ENCODE assay signal across 9 cellular contexts in genomic region chr22:46578251-46578823, GRCh38. TPM values are rescaled to one million over a fixed set of nuclear protein-coding genes. Genes with fewer than 3 reads are reported as not detected.
DNase-seq lines count a peak whose midpoint lies in the region; ATAC-seq and TF ChIP-seq lines count a peak whose summit lies in the region.
"Had no signal": no experiment of that assay in that cellular context is flagged by ENCODE, and none has a peak within 500 bp of the region (broad histone marks: within the 10 kb centered on the region; RNA-seq: fewer than 3 reads in every experiment).

No MANE protein-coding gene starts in this region.

- peaks cover 11% of the 10 kb centered on the region; the same call in 1 of the 2 replicates for H3K4me1 ChIP-seq in GM23338 (ENCODE audit: insufficient read depth)
- H3K4me1 ChIP-seq in heart right ventricle = peaks cover 36 to 83% (median 75%) of the 10 kb centered on the region in 9 donors

- H3K27ac Mint-ChIP-seq in GM23338 = no peak overlapping the region
- no peak overlapping the region for H3K27ac Mint-ChIP-seq in activated CD4-positive, alpha-beta memory T cell treated with anti-CD3 and anti-CD28 coated beads, Interleukin-2, amount 10 ng/mL, durations not matched to agents 7 days and 5 days

- ATAC-seq in GM23338 (no peak), heart right ventricle (peak in 3 of 8 donors; percentile 9 to 34 (median 25))

- no peaks in the 10 kb centered on the region for H3K36me3 ChIP-seq in GM23338 (ENCODE audit: insufficient read depth)
- no peaks in the 10 kb centered on the region for H3K36me3 ChIP-seq in heart right ventricle

- 0 out of 2 replicates have a peak, but pooled peaks cover 4% of the 10 kb centered on the region for H4K20me1 ChIP-seq in GM23338 (replicated peaks; ENCODE audit: insufficient read depth)

- H3K79me2 ChIP-seq in GM23338 (replicated peaks; ENCODE audit: insufficient read depth) = peaks cover 33% of the 10 kb centered on the region

- WGBS in heart right ventricle, 2 donors = 36 to 37% methylated on average over 9 of the region's 9 CpGs

- no peaks in the 10 kb centered on the region for H3F3A ChIP-seq in GM23338 (replicated peaks; ENCODE audit: low read depth)

- TF ChIP-seq CTCF in GM23338 (conservative IDR thresholded peaks at IDR 0.05; ENCODE audit: low read depth in 2 of 2) (no peak), heart right ventricle (IDR thresholded peaks at IDR 0.05) (no peak)

- H2AFZ ChIP-seq in GM23338 = no peak overlapping the region

- H3K9me3 Mint-ChIP-seq in GM23338 = no peaks in the 10 kb centered on the region
- H3K9me3 Mint-ChIP-seq in activated CD4-positive, alpha-beta memory T cell treated with anti-CD3 and anti-CD28 coated beads, Interleukin-2, amount 10 ng/mL, durations not matched to agents 7 days and 5 days = no peaks in the 10 kb centered on the region

- POLR2A ChIA-PET in activated CD4-positive, alpha-beta memory T cell treated with anti-CD3 and anti-CD28 coated beads, Interleukin-2, amount 10 ng/mL, durations not matched to agents 7 days and 5 days (lab: Charles Lee) = interaction anchor here (0.8 to 2.2 kb wide), 3 partner anchors 10 to 71 kb away, joined by 4 to 8 read pairs (median 6); no protein-coding TSS in a partner anchor

- H3K27me3 ChIP-seq in GM23338 (ENCODE audit: insufficient read depth) (peaks cover 12% of the 10 kb centered on the region), heart right ventricle (no peaks in the 10 kb centered on the region)

- H3K4me1 Mint-ChIP-seq in GM23338 = peaks cover 52% of the 10 kb centered on the region
- peaks cover 63% of the 10 kb centered on the region for H3K4me1 Mint-ChIP-seq in activated CD4-positive, alpha-beta memory T cell treated with anti-CD3 and anti-CD28 coated beads, Interleukin-2, amount 10 ng/mL, durations not matched to agents 7 days and 5 days

- H3K27me3 Mint-ChIP-seq in GM23338 (ENCODE audit: insufficient read depth, low read depth, poor library complexity) = peaks cover 28% of the 10 kb centered on the region
- H3K27me3 Mint-ChIP-seq in activated CD4-positive, alpha-beta memory T cell treated with anti-CD3 and anti-CD28 coated beads, Interleukin-2, amount 10 ng/mL, durations not matched to agents 7 days and 5 days = peaks cover 4% of the 10 kb centered on the region

- intact Hi-C loops in heart right ventricle (cut with DNase I) = loop anchor here in 5 of 10 donors (5.0 to 10.0 kb wide), 7 partner anchors 44 to 159 kb away; partner anchors contain the start of genes CERK (in 4 of the 5) and GRAMD4 (in 3 of the 5)

- H3K4me3 Mint-ChIP-seq in GM23338 = peak overlapping the region; percentile 89
- peak overlapping the region; percentile 94 for H3K4me3 Mint-ChIP-seq in activated CD4-positive, alpha-beta memory T cell treated with anti-CD3 and anti-CD28 coated beads, Interleukin-2, amount 10 ng/mL, durations not matched to agents 7 days and 5 days

- H3K4me3 ChIP-seq in GM23338 (peak overlapping the region; percentile 67), heart right ventricle (peak overlapping the region; percentile 63 to 98 (median 80)), skeletal muscle cell (ENCODE audit: low read depth, low read length) (peak overlapping the region; percentile 62)

- peak overlapping the region; percentile 90 for H3K4me2 ChIP-seq in GM23338

- no peaks in the 10 kb centered on the region for H3K9me3 ChIP-seq in heart right ventricle

- H3K36me3 Mint-ChIP-seq in GM23338 (ENCODE audit: low read depth) = no peaks in the 10 kb centered on the region
- no peaks in the 10 kb centered on the region for H3K36me3 Mint-ChIP-seq in activated CD4-positive, alpha-beta memory T cell treated with anti-CD3 and anti-CD28 coated beads, Interleukin-2, amount 10 ng/mL, durations not matched to agents 7 days and 5 days (ENCODE audit: low read depth)

- H3K27ac ChIP-seq in GM23338 (ENCODE audit: low read depth) (no peak overlapping the region), heart right ventricle (peak overlapping the region; percentile 14 to 92 (median 88))
- H3K27ac ChIP-seq: epithelial cell of prostate had no signal

- H3K9me2 ChIP-seq in GM23338 (ENCODE audit: insufficient read depth) = no peaks in the 10 kb centered on the region

- CTCF ChIA-PET in activated CD4-positive, alpha-beta memory T cell treated with anti-CD3 and anti-CD28 coated beads, Interleukin-2, amount 10 ng/mL, durations not matched to agents 7 days and 5 days (lab: Charles Lee) = no interaction called here

- no peak for DNase-seq in GM23338 (ENCODE audit: low spot score)
- DNase-seq in activated CD4-positive, alpha-beta memory T cell treated with anti-CD3 and anti-CD28 coated beads, Interleukin-2, amount 10 ng/mL, durations not matched to agents 7 days and 5 days = no peak
- peak in 1 of 2 donors; percentile 18 for DNase-seq in heart right ventricle
- DNase-seq in skeletal muscle cell (ENCODE audit: low read depth) = no peak
- DNase-seq in KG1 (lab: John Stamatoyannopoulos, UW) = no peak
- DNase-seq in NOMO-1 (lab: John Stamatoyannopoulos, UW; ENCODE audit: unreplicated experiment in 2 of 2) = no peak
- DNase-seq in ureter (ENCODE audit: low spot score) = no peak
- DNase-seq in H4 (ENCODE audit: low spot score) = no peak

TF ChIP-seq in GM23338, 12 proteins besides CTCF, POLR2A, EP300 and RAD21 (continues in another document):
- no peak for TF ChIP-seq CREB1 (CRISPR knock-in tag; IDR thresholded peaks at IDR 0.05; ENCODE audit: low read depth)

RNA-seq across cellular contexts. Expression of gene CELSR1, which starts 40.9 kb away (rescaled TPM):
- 20.4 and 21.0 TPM in 2 replicates for total RNA-seq in GM23338 (2014; rRNA removed; shearing (Covaris generic))
- polyA plus RNA-seq in GM23338 (2016; fragmentation: Nextera tagmentation; extraction: Ambion mirVana) = 4.8 and 6.1 TPM in 2 replicates
- under 1 TPM; 0.10 to 0.13 TPM for total RNA-seq in activated CD4-positive, alpha-beta memory T cell treated with anti-CD3 and anti-CD28 coated beads, Interleukin-2, amount 10 ng/mL, durations not matched to agents 7 days and 5 days
- 10 to 100 TPM in 7 of 10 donors, 1 to 10 TPM in 3; 5.5 to 16.7 (median 11.8) TPM for total RNA-seq in heart right ventricle
- 1 to 10 TPM; 4.0 to 6.4 TPM for polyA plus RNA-seq in heart right ventricle
- 44.0 TPM for total RNA-seq in ureter
- 5.7 and 12.7 TPM in 2 replicates for total RNA-seq in H4 (2014; rRNA removed; shearing (Covaris generic))

RNA-seq across cellular contexts. Expression of gene GRAMD4, which starts 41.8 kb away (rescaled TPM):
- 19.7 and 81.8 TPM in 2 replicates for total RNA-seq in GM23338 (2014; rRNA removed; shearing (Covaris generic))
- polyA plus RNA-seq in GM23338 (2016; fragmentation: Nextera tagmentation; extraction: Ambion mirVana) (2.7 and 3.1 TPM in 2 replicates), heart right ventricle (10 to 100 TPM; 29.3 to 33.3 TPM)
- 10 to 100 TPM; 52.9 to 54.8 TPM for total RNA-seq in activated CD4-positive, alpha-beta memory T cell treated with anti-CD3 and anti-CD28 coated beads, Interleukin-2, amount 10 ng/mL, durations not matched to agents 7 days and 5 days
- total RNA-seq in heart right ventricle (100 to 1,000 TPM in 3 of 10 donors, 10 to 100 TPM in 7; 53.9 to 143 (median 71.0) TPM), ureter (34.9 TPM)
- total RNA-seq in H4 (2014; rRNA removed; shearing (Covaris generic)) = 3.2 and 25.4 TPM in 2 replicates
